ENCODE assay signal across 26 cellular contexts in genomic region chr11:83674498-83674897, GRCh38.
"Had no signal": no experiment of that assay in that cellular context is flagged by ENCODE, and none has a peak within 500 bp of the region (broad histone marks: within the 10 kb centered on the region; RNA-seq: fewer than 3 reads in every experiment).

No MANE protein-coding gene starts in this region.

- ATAC-seq: activated CD4-positive, alpha-beta T cell treated with anti-CD3 and anti-CD28 coated beads for 36 hours; activated T-cell treated with anti-CD3 and anti-CD28 coated beads, Interleukin-2, amount 50 U/mL, for 4 hours; naive thymus-derived CD8-positive, alpha-beta T cell; stimulated activated memory B cell treated with anti-CD40 and anti-IgM and Interleukin-4, amounts not matched to agents 10 μg/mL and 1 μg/mL and 100 μg/mL, for 72 hours had no signal

- H2AFZ ChIP-seq: hepatocyte had no signal

- H3K36me3 ChIP-seq: cardiac muscle cell, left ventricle myocardium inferior, sigmoid colon, stomach, suprapubic skin, uterus had no signal

- H3K4me1 ChIP-seq: suprapubic skin, uterus had no signal

- H3K9me3 ChIP-seq: left ventricle myocardium inferior, sigmoid colon, stomach, suprapubic skin, uterus had no signal

- H3K79me2 ChIP-seq: hepatocyte had no signal

- H3K27me3 ChIP-seq: cardiac muscle cell, hepatocyte, sigmoid colon, stomach, suprapubic skin, uterus had no signal

- H3K4me2 ChIP-seq: hepatocyte, smooth muscle cell had no signal

- H3K4me3 ChIP-seq: cardiac muscle cell, hepatocyte, left ventricle myocardium inferior, sigmoid colon, smooth muscle cell, stomach, suprapubic skin, uterus had no signal

- H3K27ac ChIP-seq: cardiac muscle cell, hepatocyte, left ventricle myocardium inferior, sigmoid colon, stomach, suprapubic skin, uterus had no signal

- DNase-seq: activated B cell treated with CpG ODN at 0.5 μM for 24 hours; activated CD4-positive, alpha-beta T cell treated with anti-CD3 and anti-CD28 coated beads for 36 hours; activated CD4-positive, alpha-beta T cell treated with anti-CD3 and anti-CD28 coated beads, Interleukin-2, amount 50 U/mL, for 48 hours; activated CD8-positive, alpha-beta memory T cell treated with anti-CD3 and anti-CD28 coated beads, Interleukin-2, amount 50 U/mL, for 48 hours; activated naive CD4-positive, alpha-beta T cell treated with anti-CD3 and anti-CD28 coated beads for 36 hours; activated naive CD8-positive, alpha-beta T cell treated with anti-CD3 and anti-CD28 coated beads, Interleukin-2, amount 10 ng/mL, durations not matched to agents 7 days and 5 days; activated T-cell treated with anti-CD3 and anti-CD28 coated beads, Interleukin-2, amount 50 U/mL, for 4 hours; amygdala; cortex of kidney; endodermal cell; foreskin fibroblast; immature natural killer cell; left ventricle myocardium inferior; naive thymus-derived CD8-positive, alpha-beta T cell; retina; sigmoid colon; stimulated activated CD4-positive, alpha-beta T cell treated with anti-CD3 and anti-CD28 coated beads, Interleukin-15, amount 100 ng/mL, for 24 hours; stomach; T1000; trophoblast cell; uterus had no signal
